In the genomic region with DNA sequence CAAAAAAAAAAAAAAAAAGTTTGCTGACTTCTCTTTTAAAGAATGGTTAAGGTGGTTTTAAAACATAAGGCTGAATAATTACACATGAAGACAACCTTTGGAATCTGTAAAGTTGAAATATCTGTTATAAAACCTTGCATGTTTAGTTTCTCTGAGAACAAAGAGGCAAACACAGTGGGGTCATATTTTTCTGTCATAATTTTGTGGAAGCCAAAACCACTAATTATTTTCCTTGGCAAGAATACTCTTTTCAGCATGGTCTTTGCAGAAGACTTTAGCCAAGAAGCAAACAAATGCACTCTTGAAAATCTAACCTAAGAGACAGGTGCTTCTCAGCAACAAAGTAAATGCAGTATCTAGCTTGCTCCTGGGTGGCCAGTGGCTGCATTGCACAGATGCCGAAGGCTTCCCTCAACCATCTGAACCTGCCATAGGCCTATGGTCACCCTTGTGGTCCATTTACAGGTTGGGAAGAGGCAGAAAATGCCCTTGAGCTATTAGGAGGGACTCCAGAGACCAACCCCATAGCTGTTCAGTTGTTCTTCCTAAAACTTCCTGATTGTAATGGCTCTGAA, we compare ENCODE assay signal across 26 cellular contexts. TPM values are rescaled to one million over a fixed set of nuclear protein-coding genes. Genes with fewer than 3 reads are reported as not detected.
"Had no signal": no experiment of that assay in that cellular context is flagged by ENCODE, and none has a peak within 500 bp of the region (broad histone marks: within the 10 kb centered on the region; RNA-seq: fewer than 3 reads in every experiment).

No MANE protein-coding gene starts in this region.

- H3K9ac ChIP-seq: parathyroid adenoma had no signal

- H3K27me3 Mint-ChIP-seq: activated CD4-positive, alpha-beta T cell treated with anti-CD3 and anti-CD28 coated beads, Interleukin-2, amount 10 ng/mL, durations not matched to agents 24 days and 14 days; activated naive CD8-positive, alpha-beta T cell; activated T-cell treated with anti-CD3 and anti-CD28 coated beads, Interleukin-2, amount 50 U/mL, for 24 hours; activated T-helper 17 cell treated with anti-CD3 and anti-CD28 coated beads, Interleukin-2, amount 50 U/mL, for 72 hours; stimulated activated memory B cell treated with anti-CD40 and anti-IgM and Interleukin-4, amounts not matched to agents 10 μg/mL and 1 μg/mL and 100 μg/mL, for 72 hours had no signal

- H3K4me3 Mint-ChIP-seq: activated CD4-positive, alpha-beta T cell treated with anti-CD3 and anti-CD28 coated beads, Interleukin-2, amount 10 ng/mL, durations not matched to agents 24 days and 14 days; activated T-cell treated with anti-CD3 and anti-CD28 coated beads, Interleukin-2, amount 50 U/mL, for 24 hours; activated T-helper 17 cell treated with anti-CD3 and anti-CD28 coated beads, Interleukin-2, amount 50 U/mL, for 72 hours; immature natural killer cell; nephron; stimulated activated memory B cell treated with anti-CD40 and anti-IgM and Interleukin-4, amounts not matched to agents 10 μg/mL and 1 μg/mL and 100 μg/mL, for 72 hours had no signal

- H3K27ac Mint-ChIP-seq: activated CD4-positive, alpha-beta T cell treated with anti-CD3 and anti-CD28 coated beads, Interleukin-2, amount 10 ng/mL, durations not matched to agents 24 days and 14 days; activated naive CD8-positive, alpha-beta T cell; activated T-cell treated with anti-CD3 and anti-CD28 coated beads, Interleukin-2, amount 50 U/mL, for 24 hours; activated T-helper 17 cell treated with anti-CD3 and anti-CD28 coated beads, Interleukin-2, amount 50 U/mL, for 72 hours; nephron; stimulated activated memory B cell treated with anti-CD40 and anti-IgM and Interleukin-4, amounts not matched to agents 10 μg/mL and 1 μg/mL and 100 μg/mL, for 72 hours had no signal

- H3K27me3 ChIP-seq: body of pancreas, cardiac muscle cell, hepatocyte, stomach, suprapubic skin, transverse colon had no signal

- DNase-seq: activated CD4-positive, alpha-beta T cell treated with anti-CD3 and anti-CD28 coated beads, Interleukin-2, amount 10 ng/mL, durations not matched to agents 24 days and 14 days; activated T-cell treated with anti-CD3 and anti-CD28 coated beads, Interleukin-2, amount 50 U/mL, for 24 hours; amniotic stem cell; body of pancreas; effector CD4-positive, alpha-beta T cell; foreskin melanocyte; immature natural killer cell; kidney glomerular epithelial cell; left ventricle myocardium superior; midbrain; right cardiac atrium; stimulated activated CD4-positive, alpha-beta T cell treated with anti-CD3 and anti-CD28 coated beads, Interleukin-2, amount 100 ng/mL, for 24 hours; stomach; T-helper 2 cell; transverse colon had no signal

- H3K9me3 ChIP-seq: body of pancreas, stomach, suprapubic skin, transverse colon had no signal

- H2AFZ ChIP-seq: hepatocyte, parathyroid adenoma had no signal

- H3K4me1 Mint-ChIP-seq: nephron; stimulated activated memory B cell treated with anti-CD40 and anti-IgM and Interleukin-4, amounts not matched to agents 10 μg/mL and 1 μg/mL and 100 μg/mL, for 72 hours had no signal

- H3K9me3 Mint-ChIP-seq: activated CD4-positive, alpha-beta T cell treated with anti-CD3 and anti-CD28 coated beads, Interleukin-2, amount 10 ng/mL, durations not matched to agents 24 days and 14 days; activated T-cell treated with anti-CD3 and anti-CD28 coated beads, Interleukin-2, amount 50 U/mL, for 24 hours; activated T-helper 17 cell treated with anti-CD3 and anti-CD28 coated beads, Interleukin-2, amount 50 U/mL, for 72 hours; immature natural killer cell; nephron; stimulated activated memory B cell treated with anti-CD40 and anti-IgM and Interleukin-4, amounts not matched to agents 10 μg/mL and 1 μg/mL and 100 μg/mL, for 72 hours had no signal

- H3K79me2 ChIP-seq: hepatocyte, parathyroid adenoma had no signal

- H3K4me2 ChIP-seq: hepatocyte had no signal

- ATAC-seq: activated T-helper 17 cell treated with anti-CD3 and anti-CD28 coated beads, Interleukin-2, amount 50 U/mL, for 72 hours; body of pancreas; left ventricle myocardium superior; right cardiac atrium; stimulated activated memory B cell treated with anti-CD40 and anti-IgM and Interleukin-4, amounts not matched to agents 10 μg/mL and 1 μg/mL and 100 μg/mL, for 72 hours had no signal

- H3K27ac ChIP-seq: body of pancreas, cardiac muscle cell, hepatocyte, parathyroid adenoma, skin epidermis, suprapubic skin, transverse colon had no signal

- H3K4me3 ChIP-seq: body of pancreas, cardiac muscle cell, hepatocyte, skin epidermis, stomach, suprapubic skin, transverse colon had no signal

- H3K4me1 ChIP-seq: body of pancreas, parathyroid adenoma, transverse colon had no signal

RNA-seq across cellular contexts. Expression of a gene that starts 44.8 kb away (rescaled TPM):
- total RNA-seq: epithelial cell of proximal tubule, pulmonary artery endothelial cell had no signal
